ENCODE assay signal across 21 cellular contexts in genomic region chr16:87437327-87437726, GRCh38.
"Had no signal": no experiment of that assay in that cellular context is flagged by ENCODE, and none has a peak within 500 bp of the region (broad histone marks: within the 10 kb centered on the region; RNA-seq: fewer than 3 reads in every experiment).

No MANE protein-coding gene starts in this region.

- H3K9me3 ChIP-seq: esophagus muscularis mucosa, gastrocnemius medialis, left lung, lower lobe of right lung, upper lobe of left lung, vagina had no signal

- ATAC-seq: gastrocnemius medialis, left lung, lower lobe of right lung, right cardiac atrium had no signal

- DNase-seq: effector memory CD8-positive, alpha-beta T cell; gastrocnemius medialis; glutamatergic neuron; left lung; lower lobe of right lung; midbrain; occipital lobe; stimulated activated naive CD4-positive, alpha-beta T cell treated with Interleukin-2 at 50 U/mL for 16 hours had no signal

- H3K4me3 Mint-ChIP-seq: dendritic cell treated with granulocyte-macrophage colony-stimulating factor and Interleukin-4, amounts not matched to agents 40 ng/mL and 50 ng/mL, for 4 days; memory B cell; neural progenitor cell had no signal

- H3K4me3 ChIP-seq: esophagus muscularis mucosa, gastrocnemius medialis, left lung, lower lobe of right lung, neural progenitor cell, smooth muscle cell, upper lobe of left lung, vagina had no signal

- H3K9ac ChIP-seq: neural progenitor cell had no signal

- H3K36me3 Mint-ChIP-seq: memory B cell had no signal

- FAIRE-seq: colon, keratinocyte had no signal

- H3K4me1 ChIP-seq: neural progenitor cell had no signal

- H3K27me3 Mint-ChIP-seq: effector memory CD8-positive, alpha-beta T cell; natural killer cell treated with Interleukin-12 subunit alpha and Interleukin-12 subunit beta and Interleukin-15 and Interleukin-18, amount 100 ng/mL, for 72 hours had no signal

- H3K36me3 ChIP-seq: gastrocnemius medialis, neural progenitor cell, vagina had no signal

- H3K27me3 ChIP-seq: esophagus muscularis mucosa, gastrocnemius medialis, left lung, neural progenitor cell, upper lobe of left lung, vagina had no signal

- H3K4me2 ChIP-seq: neural progenitor cell had no signal

- H3K27ac ChIP-seq: epithelial cell of prostate, esophagus muscularis mucosa, neural progenitor cell had no signal

- H2AFZ ChIP-seq: neural progenitor cell had no signal

- H3K9me3 Mint-ChIP-seq: dendritic cell treated with granulocyte-macrophage colony-stimulating factor and Interleukin-4, amounts not matched to agents 40 ng/mL and 50 ng/mL, for 4 days; effector memory CD8-positive, alpha-beta T cell; immature natural killer cell; memory B cell; natural killer cell treated with Interleukin-12 subunit alpha and Interleukin-12 subunit beta and Interleukin-15 and Interleukin-18, amount 100 ng/mL, for 72 hours; neural progenitor cell had no signal

- H3K27ac Mint-ChIP-seq: dendritic cell treated with granulocyte-macrophage colony-stimulating factor and Interleukin-4, amounts not matched to agents 40 ng/mL and 50 ng/mL, for 4 days; memory B cell; neural progenitor cell had no signal
